8 cellular contexts compared by ENCODE assay signal in genomic region chr9:83937861-83938455, GRCh38. TPM values are rescaled to one million over a fixed set of nuclear protein-coding genes. Genes with fewer than 3 reads are reported as not detected.
A peak's percentile ranks its signal among the peaks of the same experiment; 100 is the strongest.
DNase-seq lines count a peak whose midpoint lies in the region; ATAC-seq and TF ChIP-seq lines count a peak whose summit lies in the region.

No MANE protein-coding gene starts in this region.

- intact Hi-C loops in left lung (cut with DNase I) (loop anchor here in 1 of 2 donors (5.0 kb wide), 1 partner anchor 324 kb away; no protein-coding TSS in a partner anchor), upper lobe of right lung (cut with DNase I) (no loop called here)

- H3K9me3 ChIP-seq in left lung (no peaks in the 10 kb centered on the region), upper lobe of right lung (no peaks in the 10 kb centered on the region)

- TF ChIP-seq CTCF in choroid plexus epithelial cell (conservative IDR thresholded peaks at IDR 0.05; ENCODE audit: low read depth, low read length) (peak; percentile 68), left lung (IDR thresholded peaks at IDR 0.05) (peak; percentile 65 to 72), upper lobe of right lung (IDR thresholded peaks at IDR 0.05) (peak; percentile 74)

- DNase-seq in DMS153 (lab: John Stamatoyannopoulos, UW) (peak; percentile 52), RPMI8226 (peak; percentile 65), choroid plexus epithelial cell (ENCODE audit: low read depth) (peak; percentile 81), left lung (no peak), upper lobe of right lung (no peak), UCSD-AML1 (lab: John Stamatoyannopoulos, UW; ENCODE audit: unreplicated experiment) (no peak)

- H3K27me3 ChIP-seq in left lung (no peaks in the 10 kb centered on the region), upper lobe of right lung (no peaks in the 10 kb centered on the region)

- H3K4me3 ChIP-seq in choroid plexus epithelial cell (ENCODE audit: low read depth, low read length) (no peak overlapping the region), left lung (no peak overlapping the region), upper lobe of right lung (no peak overlapping the region)

- no peak overlapping the region for H3K27ac ChIP-seq in left lung
- H3K27ac ChIP-seq in upper lobe of right lung = no peak overlapping the region

- peak; percentile 84 for TF ChIP-seq RAD21 in Ishikawa (IDR thresholded peaks at IDR 0.05; ENCODE audit: low read depth)

- TF ChIP-seq EP300 in Ishikawa (IDR thresholded peaks at IDR 0.05; ENCODE audit: borderline replicate concordance) = no peak

- ATAC-seq in GM18909 (IDR thresholded peaks at IDR 0.05; ENCODE audit: poor library complexity, unreplicated experiment) = peak; percentile 74
- ATAC-seq in left lung = peak; percentile 67
- ATAC-seq in upper lobe of right lung = peak; percentile 82

- peaks cover 9 to 32% of the 10 kb centered on the region in 2 donors for H3K4me1 ChIP-seq in left lung
- H3K4me1 ChIP-seq in upper lobe of right lung = peaks cover 12% of the 10 kb centered on the region

- H3K36me3 ChIP-seq in left lung (peaks cover 0 to 41% of the 10 kb centered on the region in 2 donors), upper lobe of right lung (peaks cover 34% of the 10 kb centered on the region)

TF ChIP-seq in Ishikawa, 13 proteins besides CTCF, POLR2A, EP300 and RAD21:
- TF ChIP-seq TEAD4 (IDR thresholded peaks at IDR 0.05) = no peak
- no peak for TF ChIP-seq TAF1 (IDR thresholded peaks at IDR 0.05; ENCODE audit: low read depth)
- TF ChIP-seq REST (IDR thresholded peaks at IDR 0.05; ENCODE audit: low read depth) = no peak
- TF ChIP-seq MAX (IDR thresholded peaks at IDR 0.05) = no peak
- no peak for TF ChIP-seq CEBPB (IDR thresholded peaks at IDR 0.05)
- TF ChIP-seq USF1 (IDR thresholded peaks at IDR 0.05) = no peak
- no peak for TF ChIP-seq YY1 (IDR thresholded peaks at IDR 0.05; ENCODE audit: low read depth)
- no peak for TF ChIP-seq EGR1 (IDR thresholded peaks at IDR 0.05)
- no peak for TF ChIP-seq CREB1 (IDR thresholded peaks at IDR 0.05; ENCODE audit: low read depth)
- TF ChIP-seq TCF12 (IDR thresholded peaks at IDR 0.05; ENCODE audit: low read depth) = no peak
- no peak for TF ChIP-seq ZBTB7A (IDR thresholded peaks at IDR 0.05; ENCODE audit: low read depth)
- TF ChIP-seq FOXM1 (IDR thresholded peaks at IDR 0.05; ENCODE audit: borderline replicate concordance, low read depth) = no peak
- TF ChIP-seq NFIC (IDR thresholded peaks at IDR 0.05) = no peak

RNA-seq across cellular contexts. Expression of gene KIF27, which starts 16.7 kb away (rescaled TPM):
- total RNA-seq in left lung (1 to 10 TPM; 5.6 to 8.8 TPM), upper lobe of right lung (7.8 TPM)

RNA-seq across cellular contexts. Expression of gene HNRNPK, which starts 42.1 kb away (rescaled TPM):
- total RNA-seq in left lung = 100 to 1,000 TPM; 382 to 458 TPM
- total RNA-seq in upper lobe of right lung = 353 TPM

RNA-seq across cellular contexts. Expression of gene RMI1, which starts 42.6 kb away (rescaled TPM):
- 10 to 100 TPM in 1 of 2 donors, 1 to 10 TPM in 1; 5.9 to 12.1 TPM for total RNA-seq in left lung
- 5.4 TPM for total RNA-seq in upper lobe of right lung

Comparison
In these comparisons a context has a peak if more than half of its experiments do, and no peak if none do; other contexts are left out.
1. DNase-seq: peak in DMS153 (single experiment), RPMI8226 (single experiment) and choroid plexus epithelial cell (single experiment); none in left lung (0 of 2), upper lobe of right lung (single experiment) and UCSD-AML1 (single experiment).
2. Peak in every context shown above with its lines, with median percentiles within 50 percentile points of each other: ATAC-seq and CTCF ChIP-seq.